9 cellular contexts compared by ENCODE assay signal in genomic region chr3:174397848-174398247, GRCh38.
DNase-seq lines count a peak whose midpoint lies in the region; FAIRE-seq and TF ChIP-seq lines count a peak whose summit lies in the region.
"Had no signal": no experiment of that assay in that cellular context is flagged by ENCODE, and none has a peak within 500 bp of the region (broad histone marks: within the 10 kb centered on the region; RNA-seq: fewer than 3 reads in every experiment).

No MANE protein-coding gene starts in this region.

- POLR2A ChIA-PET in MCF 10A (lab: Yijun Ruan, JAX): no interaction called here

- no peaks in the 10 kb centered on the region for H3K9me3 Mint-ChIP-seq in MCF 10A (ENCODE audit: unreplicated experiment)
- H3K9me3 Mint-ChIP-seq in activated T-helper 2 cell treated with anti-CD3 and anti-CD28 coated beads, Interferon-gamma antibody, Interleukin-2, Interleukin-4, amounts not matched to agents 10 μg/mL and 5 μg/mL and 100 μg/mL, durations not matched to agents 14 hours and 24 hours and 36 hours: no peaks in the 10 kb centered on the region

- no peaks in the 10 kb centered on the region for H3K36me3 Mint-ChIP-seq in MCF 10A (ENCODE audit: insufficient read depth, unreplicated experiment)
- no peaks in the 10 kb centered on the region for H3K36me3 Mint-ChIP-seq in activated T-helper 2 cell treated with anti-CD3 and anti-CD28 coated beads, Interferon-gamma antibody, Interleukin-2, Interleukin-4, amounts not matched to agents 10 μg/mL and 5 μg/mL and 100 μg/mL, durations not matched to agents 14 hours and 24 hours and 36 hours (ENCODE audit: low read depth)

- no peak overlapping the region for H3K27ac Mint-ChIP-seq in MCF 10A (ENCODE audit: low read depth, unreplicated experiment)
- H3K27ac Mint-ChIP-seq in activated T-helper 2 cell treated with anti-CD3 and anti-CD28 coated beads, Interferon-gamma antibody, Interleukin-2, Interleukin-4, amounts not matched to agents 10 μg/mL and 5 μg/mL and 100 μg/mL, durations not matched to agents 14 hours and 24 hours and 36 hours: no peak overlapping the region

- peak; percentile 35 for TF ChIP-seq CTCF in MCF 10A (IDR thresholded peaks at IDR 0.05; ENCODE audit: unreplicated experiment)

- no peak for FAIRE-seq in GM12892 (lab: Jason Lieb, UNC)

- no peaks in the 10 kb centered on the region for H3K27me3 Mint-ChIP-seq in MCF 10A (ENCODE audit: insufficient read depth, unreplicated experiment)
- H3K27me3 Mint-ChIP-seq in activated T-helper 2 cell treated with anti-CD3 and anti-CD28 coated beads, Interferon-gamma antibody, Interleukin-2, Interleukin-4, amounts not matched to agents 10 μg/mL and 5 μg/mL and 100 μg/mL, durations not matched to agents 14 hours and 24 hours and 36 hours (ENCODE audit: low read depth): no peaks in the 10 kb centered on the region

- intact Hi-C loops in MCF 10A (cut with micrococcal nuclease): no loop called here
- intact Hi-C loops in activated T-helper 2 cell treated with anti-CD3 and anti-CD28 coated beads, Interferon-gamma antibody, Interleukin-2, Interleukin-4, amounts not matched to agents 10 μg/mL and 5 μg/mL and 100 μg/mL, durations not matched to agents 14 hours and 24 hours and 36 hours (cut with micrococcal nuclease): no loop called here

- BruUV-seq in MCF 10A (replicated peaks; lab: Mats Ljungman, UMichigan): no TSS peak

- CTCF ChIA-PET in MCF 10A (lab: Yijun Ruan, JAX): interaction anchor here (1.7 kb wide), 1 partner anchor 44 kb away, joined by 7 read pairs; no protein-coding TSS in a partner anchor

- no peaks in the 10 kb centered on the region for H3K4me1 Mint-ChIP-seq in MCF 10A (ENCODE audit: insufficient read depth, unreplicated experiment)
- no peaks in the 10 kb centered on the region for H3K4me1 Mint-ChIP-seq in activated T-helper 2 cell treated with anti-CD3 and anti-CD28 coated beads, Interferon-gamma antibody, Interleukin-2, Interleukin-4, amounts not matched to agents 10 μg/mL and 5 μg/mL and 100 μg/mL, durations not matched to agents 14 hours and 24 hours and 36 hours (ENCODE audit: low read depth)

- DNase-seq in COR-L47 (lab: John Stamatoyannopoulos, UW) (peak; percentile 38), NAMALWA (ENCODE audit: low spot score) (peak; percentile 49), MCF 10A (ENCODE audit: unreplicated experiment) (peak; percentile 23), medulla oblongata (ENCODE audit: extremely low spot score) (peak; percentile 10), dedifferentiated amniotic fluid mesenchymal stem cell (ENCODE audit: extremely low spot score) (no peak), GM12892 (ENCODE audit: insufficient read length) (no peak)
- DNase-seq in activated T-helper 2 cell treated with anti-CD3 and anti-CD28 coated beads, Interferon-gamma antibody, Interleukin-2, Interleukin-4, amounts not matched to agents 10 μg/mL and 5 μg/mL and 100 μg/mL, durations not matched to agents 14 hours and 24 hours and 36 hours (ENCODE audit: low spot score): no peak
- no peak for DNase-seq in activated naive CD4-positive, alpha-beta T cell (lab: John Stamatoyannopoulos, UW)
- DNase-seq: stimulated activated CD8-positive, alpha-beta memory T cell treated with anti-CD3 and anti-CD28 coated beads, Interleukin-4, amount 100 ng/mL, for 48 hours had no signal

- no peak for TF ChIP-seq POLR2A in GM12892 (IDR thresholded peaks at IDR 0.05; ENCODE audit: low read depth, low read length)

- H3K4me3 Mint-ChIP-seq in MCF 10A (ENCODE audit: unreplicated experiment): no peak overlapping the region
- H3K4me3 Mint-ChIP-seq in activated T-helper 2 cell treated with anti-CD3 and anti-CD28 coated beads, Interferon-gamma antibody, Interleukin-2, Interleukin-4, amounts not matched to agents 10 μg/mL and 5 μg/mL and 100 μg/mL, durations not matched to agents 14 hours and 24 hours and 36 hours (ENCODE audit: low read depth): no peak overlapping the region

Comparison
In these comparisons a context has a peak if more than half of its experiments do, and no peak if none do; other contexts are left out.
1. DNase-seq: peak in COR-L47 (single experiment), NAMALWA (single experiment), MCF 10A (single experiment) and medulla oblongata (single experiment); none in activated T-helper 2 cell treated with anti-CD3 and anti-CD28 coated beads, Interferon-gamma antibody, Interleukin-2, Interleukin-4, amounts not matched to agents 10 μg/mL and 5 μg/mL and 100 μg/mL, durations not matched to agents 14 hours and 24 hours and 36 hours (single experiment), activated naive CD4-positive, alpha-beta T cell (0 of 4), dedifferentiated amniotic fluid mesenchymal stem cell (single experiment) and GM12892 (single experiment).